Comparison of ENCODE assay signal across 6 cellular contexts in the genomic region with DNA sequence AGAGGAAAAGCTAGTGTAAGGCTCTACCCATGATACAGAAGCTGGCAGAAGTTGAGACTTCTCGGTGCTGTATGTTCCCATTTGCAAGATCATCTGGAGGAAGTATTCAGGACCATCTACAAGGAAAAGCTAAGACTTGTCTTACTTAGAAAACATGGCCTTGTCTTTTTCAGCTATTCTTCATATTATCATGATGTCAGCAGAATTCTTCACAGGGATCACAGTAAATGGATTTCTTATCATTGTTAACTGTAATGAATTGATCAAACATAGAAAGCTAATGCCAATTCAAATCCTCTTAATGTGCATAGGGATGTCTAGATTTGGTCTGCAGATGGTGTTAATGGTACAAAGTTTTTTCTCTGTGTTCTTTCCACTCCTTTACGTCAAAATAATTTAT.
"Had no signal": no experiment of that assay in that cellular context is flagged by ENCODE, and none has a peak within 500 bp of the region (broad histone marks: within the 10 kb centered on the region; RNA-seq: fewer than 3 reads in every experiment).

No MANE protein-coding gene starts in this region.

- H3K4me1 Mint-ChIP-seq: IgD-negative memory B cell had no signal

- H3K27ac Mint-ChIP-seq: IgD-negative memory B cell had no signal

- H3K4me3 Mint-ChIP-seq: IgD-negative memory B cell had no signal

- DNase-seq: GOT3, HCEC 1CT, Kasumi-1, KG1 had no signal

- H3K27ac ChIP-seq: HL-60 had no signal

- H3K27me3 Mint-ChIP-seq: IgD-negative memory B cell had no signal

- H3K9me3 Mint-ChIP-seq: IgD-negative memory B cell had no signal

- H3K36me3 Mint-ChIP-seq: IgD-negative memory B cell had no signal
